ENCODE assay signal across 25 cellular contexts in the genomic region with DNA sequence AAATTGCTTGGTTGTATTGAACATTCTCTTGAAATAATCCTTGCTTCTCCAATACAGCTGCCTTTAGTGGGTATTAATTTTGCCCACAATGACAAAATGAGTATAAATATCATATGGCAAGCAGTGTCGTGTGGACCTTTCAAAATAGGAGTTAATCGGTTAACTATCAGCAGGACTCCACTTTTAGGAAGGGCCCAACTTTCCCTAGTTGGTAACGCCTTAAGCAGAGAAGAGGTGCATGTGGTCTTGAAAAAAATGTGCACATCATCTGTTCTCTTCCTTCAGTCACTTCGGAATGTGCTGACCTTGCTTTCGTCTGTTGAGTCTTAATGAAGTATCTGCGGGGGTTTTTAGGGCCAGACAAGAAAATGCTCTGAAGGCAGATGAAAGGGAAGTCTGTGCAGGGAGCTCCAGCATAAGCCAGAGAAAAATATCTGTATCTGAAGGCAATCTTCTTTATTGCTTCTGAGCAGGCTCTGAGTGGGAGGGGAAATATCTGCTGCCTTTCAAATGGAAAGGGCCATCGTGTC.
DNase-seq lines count a peak whose midpoint lies in the region; ATAC-seq and TF ChIP-seq lines count a peak whose summit lies in the region.
"Had no signal": no experiment of that assay in that cellular context is flagged by ENCODE, and none has a peak within 500 bp of the region (broad histone marks: within the 10 kb centered on the region; RNA-seq: fewer than 3 reads in every experiment).

No MANE protein-coding gene starts in this region.

- no peak overlapping the region for H3K4me3 ChIP-seq in osteoblast (ENCODE audit: insufficient read depth, low read length)
- H3K4me3 ChIP-seq: esophagus squamous epithelium, neural progenitor cell, upper lobe of left lung had no signal

- DNase-seq in COLO829 (ENCODE audit: low spot score), result peak; percentile 18
- DNase-seq in activated naive CD8-positive, alpha-beta T cell treated with anti-CD3 and anti-CD28 coated beads for 36 hours, result no peak
- DNase-seq in foreskin melanocyte, result peak; percentile 64
- peak; percentile 26 for DNase-seq in osteoblast (ENCODE audit: insufficient read length, low spot score, missing footprints)
- DNase-seq in activated naive CD4-positive, alpha-beta T cell treated with anti-CD3 and anti-CD28 coated beads, Interleukin-2, amount 50 U/mL, for 72 hours (ENCODE audit: low spot score in 2 of 2), result no peak
- DNase-seq in left lobe of liver (ENCODE audit: low spot score), result no peak
- no peak for DNase-seq in COLO668 (lab: John Stamatoyannopoulos, UW; ENCODE audit: unreplicated experiment)
- DNase-seq: activated CD4-positive, alpha-beta memory T cell treated with anti-CD3 and anti-CD28 coated beads, Interleukin-2, amount 10 ng/mL, durations not matched to agents 7 days and 5 days; activated T-cell treated with anti-CD3 and anti-CD28 coated beads, Interleukin-2, amount 50 U/mL, for 72 hours; caudate nucleus; COR-L47; esophagus squamous epithelium; NCI-H1105 treated with DMSO at 0.1 percent for 48 hours; NCI-H2171; OCI-M1; SIG-M5; T-helper 2 cell; upper lobe of left lung had no signal

- H3K9me3 ChIP-seq in osteoblast (ENCODE audit: low read depth, low read length), result no peaks in the 10 kb centered on the region
- H3K9me3 ChIP-seq: esophagus squamous epithelium, upper lobe of left lung had no signal

- no peaks in the 10 kb centered on the region for H4K20me1 ChIP-seq in osteoblast (ENCODE audit: insufficient read depth, low read length)

- H3K4me1 ChIP-seq in osteoblast (ENCODE audit: insufficient read depth, low read length), result no peaks in the 10 kb centered on the region
- H3K4me1 ChIP-seq: neural progenitor cell, upper lobe of left lung had no signal

- peaks cover 3% of the 10 kb centered on the region for H3K9me3 Mint-ChIP-seq in activated naive CD8-positive, alpha-beta T cell treated with anti-CD3 and anti-CD28 coated beads for 36 hours
- H3K9me3 Mint-ChIP-seq in activated naive CD4-positive, alpha-beta T cell treated with anti-CD3 and anti-CD28 coated beads, Interleukin-2, amount 50 U/mL, for 72 hours, result no peaks in the 10 kb centered on the region
- peaks cover 3% of the 10 kb centered on the region for H3K9me3 Mint-ChIP-seq in stimulated activated memory B cell treated with anti-CD40 and anti-IgM and Interleukin-4, amounts not matched to agents 10 μg/mL and 1 μg/mL and 100 μg/mL, for 72 hours
- H3K9me3 Mint-ChIP-seq: activated naive CD4-positive, alpha-beta T cell treated with anti-CD3 and anti-CD28 coated beads, Interleukin-2, amount 50 U/mL, for 24 hours had no signal

- TF ChIP-seq CTCF in osteoblast (IDR thresholded peaks at IDR 0.05; ENCODE audit: extremely low read depth, low read depth, low read length), result no peak

- H3K79me2 ChIP-seq in osteoblast (ENCODE audit: insufficient read depth, low read length), result no peaks in the 10 kb centered on the region

- no peak for ATAC-seq in activated naive CD4-positive, alpha-beta T cell treated with anti-CD3 and anti-CD28 coated beads, Interleukin-2, amount 50 U/mL, for 72 hours
- ATAC-seq in left lobe of liver, result no peak
- ATAC-seq in stimulated activated memory B cell treated with anti-CD40 and anti-IgM and Interleukin-4, amounts not matched to agents 10 μg/mL and 1 μg/mL and 100 μg/mL, for 72 hours, result no peak
- ATAC-seq: activated T-cell treated with anti-CD3 and anti-CD28 coated beads, Interleukin-2, amount 50 U/mL, for 72 hours; HCT116; WTC11 had no signal

- no peak overlapping the region for H3K4me2 ChIP-seq in osteoblast (ENCODE audit: insufficient read depth, low read length)
- H3K4me2 ChIP-seq: neural progenitor cell had no signal

- peak overlapping the region; percentile 51 for H3K27ac Mint-ChIP-seq in activated naive CD8-positive, alpha-beta T cell treated with anti-CD3 and anti-CD28 coated beads for 36 hours
- H3K27ac Mint-ChIP-seq in activated naive CD4-positive, alpha-beta T cell treated with anti-CD3 and anti-CD28 coated beads, Interleukin-2, amount 50 U/mL, for 72 hours, result no peak overlapping the region
- no peak overlapping the region for H3K27ac Mint-ChIP-seq in stimulated activated memory B cell treated with anti-CD40 and anti-IgM and Interleukin-4, amounts not matched to agents 10 μg/mL and 1 μg/mL and 100 μg/mL, for 72 hours
- H3K27ac Mint-ChIP-seq: activated CD4-positive, alpha-beta memory T cell treated with anti-CD3 and anti-CD28 coated beads, Interleukin-2, amount 10 ng/mL, durations not matched to agents 7 days and 5 days; activated naive CD4-positive, alpha-beta T cell treated with anti-CD3 and anti-CD28 coated beads, Interleukin-2, amount 50 U/mL, for 24 hours; activated T-cell treated with anti-CD3 and anti-CD28 coated beads, Interleukin-2, amount 50 U/mL, for 72 hours; memory B cell; neural progenitor cell; stimulated activated naive CD8-positive, alpha-beta T cell treated with anti-CD3 and anti-CD28 coated beads, Interleukin-15, Interleukin-2, amounts not matched to agents 100 ng/mL and 50 ng/mL, for 24 hours; WTC11 had no signal

- peaks cover 3% of the 10 kb centered on the region for H3K36me3 Mint-ChIP-seq in activated naive CD8-positive, alpha-beta T cell treated with anti-CD3 and anti-CD28 coated beads for 36 hours
- peaks cover 0 to 5% of the 10 kb centered on the region in 2 donors for H3K36me3 Mint-ChIP-seq in activated naive CD4-positive, alpha-beta T cell treated with anti-CD3 and anti-CD28 coated beads, Interleukin-2, amount 50 U/mL, for 72 hours
- H3K36me3 Mint-ChIP-seq in stimulated activated memory B cell treated with anti-CD40 and anti-IgM and Interleukin-4, amounts not matched to agents 10 μg/mL and 1 μg/mL and 100 μg/mL, for 72 hours, result no peaks in the 10 kb centered on the region
- H3K36me3 Mint-ChIP-seq: activated naive CD4-positive, alpha-beta T cell treated with anti-CD3 and anti-CD28 coated beads, Interleukin-2, amount 50 U/mL, for 24 hours had no signal

- H3K4me3 Mint-ChIP-seq in activated naive CD8-positive, alpha-beta T cell treated with anti-CD3 and anti-CD28 coated beads for 36 hours, result no peak overlapping the region
- H3K4me3 Mint-ChIP-seq in stimulated activated memory B cell treated with anti-CD40 and anti-IgM and Interleukin-4, amounts not matched to agents 10 μg/mL and 1 μg/mL and 100 μg/mL, for 72 hours, result no peak overlapping the region
- H3K4me3 Mint-ChIP-seq: activated CD4-positive, alpha-beta memory T cell treated with anti-CD3 and anti-CD28 coated beads, Interleukin-2, amount 10 ng/mL, durations not matched to agents 7 days and 5 days; activated naive CD4-positive, alpha-beta T cell treated with anti-CD3 and anti-CD28 coated beads, Interleukin-2, amount 50 U/mL, for 24 hours; activated T-cell treated with anti-CD3 and anti-CD28 coated beads, Interleukin-2, amount 50 U/mL, for 72 hours; memory B cell; neural progenitor cell; stimulated activated naive CD8-positive, alpha-beta T cell treated with anti-CD3 and anti-CD28 coated beads, Interleukin-15, Interleukin-2, amounts not matched to agents 100 ng/mL and 50 ng/mL, for 24 hours; WTC11 had no signal

- no peaks in the 10 kb centered on the region for H3K36me3 ChIP-seq in osteoblast (ENCODE audit: insufficient read depth, low read length)
- H3K36me3 ChIP-seq: esophagus squamous epithelium, neural progenitor cell, upper lobe of left lung had no signal

- peaks cover 11% of the 10 kb centered on the region for H3K4me1 Mint-ChIP-seq in activated naive CD8-positive, alpha-beta T cell treated with anti-CD3 and anti-CD28 coated beads for 36 hours
- no peaks in the 10 kb centered on the region for H3K4me1 Mint-ChIP-seq in stimulated activated memory B cell treated with anti-CD40 and anti-IgM and Interleukin-4, amounts not matched to agents 10 μg/mL and 1 μg/mL and 100 μg/mL, for 72 hours
- H3K4me1 Mint-ChIP-seq: activated CD4-positive, alpha-beta memory T cell treated with anti-CD3 and anti-CD28 coated beads, Interleukin-2, amount 10 ng/mL, durations not matched to agents 7 days and 5 days; activated naive CD4-positive, alpha-beta T cell treated with anti-CD3 and anti-CD28 coated beads, Interleukin-2, amount 50 U/mL, for 24 hours had no signal

- no peak overlapping the region for H2AFZ ChIP-seq in osteoblast (ENCODE audit: low read length)
- H2AFZ ChIP-seq: neural progenitor cell had no signal

- no peaks in the 10 kb centered on the region for H3K27me3 ChIP-seq in osteoblast (ENCODE audit: insufficient read depth, low read length)
- H3K27me3 ChIP-seq: esophagus squamous epithelium, neural progenitor cell, upper lobe of left lung had no signal

- H3K27ac ChIP-seq in osteoblast (ENCODE audit: low read depth, low read length), result no peak overlapping the region
- H3K27ac ChIP-seq: esophagus squamous epithelium, neural progenitor cell, upper lobe of left lung had no signal

- H3K27me3 Mint-ChIP-seq in activated naive CD8-positive, alpha-beta T cell treated with anti-CD3 and anti-CD28 coated beads for 36 hours, result no peaks in the 10 kb centered on the region
- H3K27me3 Mint-ChIP-seq in stimulated activated memory B cell treated with anti-CD40 and anti-IgM and Interleukin-4, amounts not matched to agents 10 μg/mL and 1 μg/mL and 100 μg/mL, for 72 hours, result no peaks in the 10 kb centered on the region
- H3K27me3 Mint-ChIP-seq: activated CD4-positive, alpha-beta memory T cell treated with anti-CD3 and anti-CD28 coated beads, Interleukin-2, amount 10 ng/mL, durations not matched to agents 7 days and 5 days; activated naive CD4-positive, alpha-beta T cell treated with anti-CD3 and anti-CD28 coated beads, Interleukin-2, amount 50 U/mL, for 24 hours; memory B cell; stimulated activated naive CD8-positive, alpha-beta T cell treated with anti-CD3 and anti-CD28 coated beads, Interleukin-15, Interleukin-2, amounts not matched to agents 100 ng/mL and 50 ng/mL, for 24 hours had no signal

Comparison
In these comparisons a context has a peak if more than half of its experiments do, and no peak if none do; other contexts are left out.
1. DNase-seq: peak in COLO829 (single experiment), foreskin melanocyte (single experiment) and osteoblast (single experiment); none in activated naive CD8-positive, alpha-beta T cell treated with anti-CD3 and anti-CD28 coated beads for 36 hours (single experiment), activated naive CD4-positive, alpha-beta T cell treated with anti-CD3 and anti-CD28 coated beads, Interleukin-2, amount 50 U/mL, for 72 hours (0 of 2), left lobe of liver (single experiment) and COLO668 (single experiment).